34 cellular contexts compared by ENCODE assay signal in genomic region chr12:43378448-43378847, GRCh38.
DNase-seq lines count a peak whose midpoint lies in the region; ATAC-seq, FAIRE-seq and TF ChIP-seq lines count a peak whose summit lies in the region.
"Had no signal": no experiment of that assay in that cellular context is flagged by ENCODE, and none has a peak within 500 bp of the region (broad histone marks: within the 10 kb centered on the region; RNA-seq: fewer than 3 reads in every experiment).

No MANE protein-coding gene starts in this region.

- TF ChIP-seq CTCF in HepG2 (CRISPR knock-in tag; IDR thresholded peaks at IDR 0.05) (no peak), right lobe of liver (IDR thresholded peaks at IDR 0.05) (no peak), A549 (IDR thresholded peaks at IDR 0.05) (no peak), IMR-90 (conservative IDR thresholded peaks at IDR 0.05; ENCODE audit: low read depth, low read length) (no peak), K562 (IDR thresholded peaks at IDR 0.05 in 2 of 3, conservative IDR thresholded peaks at IDR 0.05 in 1 of 3; ENCODE audit: insufficient read depth in 2 of 3, low read depth in 1 of 3, low read length in 3 of 3) (no peak), WERI-Rb-1 (IDR thresholded peaks at IDR 0.05; ENCODE audit: low read depth, low read length) (no peak)

- POLR2A ChIA-PET in HepG2 (lab: Yijun Ruan, JAX) (no interaction called here), A549 (lab: Yijun Ruan, JAX) (no interaction called here), IMR-90 (lab: Charles Lee; ENCODE audit: unreplicated experiment) (no interaction called here), K562 (lab: Yijun Ruan, JAX) (no interaction called here)

- TF ChIP-seq POLR2A in HepG2 (IDR thresholded peaks at IDR 0.05; ENCODE audit: insufficient read depth in 1 of 2, low read depth in 2 of 2, low read length in 2 of 2) (no peak), right lobe of liver (IDR thresholded peaks at IDR 0.05) (no peak), A549 (IDR thresholded peaks at IDR 0.05; ENCODE audit: low read length) (no peak), IMR-90 (IDR thresholded peaks at IDR 0.05; ENCODE audit: low read depth, low read length) (no peak), K562 (conservative IDR thresholded peaks at IDR 0.05) (no peak)

- H2BK20ac ChIP-seq in IMR-90 (ENCODE audit: low read depth, low read length) = no peak overlapping the region

- no peak overlapping the region for H3K4me3 ChIP-seq in HepG2 (replicated peaks in 1 of 3; ENCODE audit: insufficient read depth in 1 of 3, low read depth in 2 of 3, low read length in 3 of 3)
- H3K4me3 ChIP-seq in right lobe of liver = no peak overlapping the region
- H3K4me3 ChIP-seq in A549 = no peak overlapping the region
- H3K4me3 ChIP-seq in IMR-90 (ENCODE audit: insufficient read depth, low read depth, low read length) = no peak overlapping the region
- H3K4me3 ChIP-seq in K562 = no peak overlapping the region
- H3K4me3 ChIP-seq in WERI-Rb-1 (ENCODE audit: low read depth, low read length) = no peak overlapping the region
- H3K4me3 ChIP-seq: BLaER1; BLaER1 treated with 17β-estradiol and CSF1 and Interleukin-3, amounts not matched to agents 10 nM and 100 nM had no signal

- H2AK9ac ChIP-seq in IMR-90 (replicated peaks; ENCODE audit: low read depth, low read length, poor library complexity) = no peak overlapping the region

- dilution Hi-C loops in IMR-90 (cut with HindIII; ENCODE audit: low sequenced_read_pairs, unreplicated experiment) = no loop called here

- H3K14ac ChIP-seq in IMR-90 (replicated peaks; ENCODE audit: low read depth, low read length) = no peak overlapping the region

- H3K36me3 ChIP-seq in HepG2 (replicated peaks in 1 of 2; ENCODE audit: control insufficient read depth in 1 of 2, insufficient read depth in 2 of 2, low read length in 2 of 2) (no peaks in the 10 kb centered on the region), right lobe of liver (no peaks in the 10 kb centered on the region), IMR-90 (ENCODE audit: control insufficient read depth, insufficient read depth, low read length) (no peaks in the 10 kb centered on the region), K562 (ENCODE audit: control insufficient read depth, insufficient read depth, low read length) (no peaks in the 10 kb centered on the region), WERI-Rb-1 (no peaks in the 10 kb centered on the region)
- H3K36me3 ChIP-seq: BE2C; BLaER1; BLaER1 treated with 17β-estradiol and CSF1 and Interleukin-3, amounts not matched to agents 10 nM and 100 nM had no signal

- no peak for FAIRE-seq in HepG2 (lab: Jason Lieb, UNC)
- no peak for FAIRE-seq in A549 (lab: Jason Lieb, UNC)
- FAIRE-seq in K562 (lab: Jason Lieb, UNC) = no peak
- FAIRE-seq: A204.1, D721Med had no signal

- H4K20me1 ChIP-seq in HepG2 (ENCODE audit: insufficient read depth, low read length) = no peaks in the 10 kb centered on the region
- no peaks in the 10 kb centered on the region for H4K20me1 ChIP-seq in IMR-90 (ENCODE audit: insufficient read depth, low read length)
- H4K20me1 ChIP-seq in K562 (replicated peaks; ENCODE audit: control insufficient read depth, insufficient read depth, low read length) = no peaks in the 10 kb centered on the region
- H4K20me1 ChIP-seq: BLaER1; BLaER1 treated with 17β-estradiol and CSF1 and Interleukin-3, amounts not matched to agents 10 nM and 100 nM had no signal

- H3K4me2 ChIP-seq in HepG2 (ENCODE audit: low read depth, low read length) = no peak overlapping the region
- no peak overlapping the region for H3K4me2 ChIP-seq in A549
- no peak overlapping the region for H3K4me2 ChIP-seq in IMR-90 (ENCODE audit: low read depth, low read length)
- H3K4me2 ChIP-seq in K562 (ENCODE audit: insufficient read depth, low read length) = no peak overlapping the region
- H3K4me2 ChIP-seq: BLaER1; BLaER1 treated with 17β-estradiol and CSF1 and Interleukin-3, amounts not matched to agents 10 nM and 100 nM had no signal

- no peak overlapping the region for H3K18ac ChIP-seq in IMR-90 (ENCODE audit: low read depth, low read length)

- H3K27ac ChIP-seq in HepG2 (ENCODE audit: extremely low read length, insufficient read depth, low read length) (no peak overlapping the region), right lobe of liver (no peak overlapping the region), A549 (no peak overlapping the region), IMR-90 (ENCODE audit: insufficient read depth, low read length) (no peak overlapping the region), K562 (ENCODE audit: extremely low read depth, low read depth, low read length) (no peak overlapping the region), WERI-Rb-1 (no peak overlapping the region)
- H3K27ac ChIP-seq: 22Rv1; BLaER1; BLaER1 treated with 17β-estradiol and CSF1 and Interleukin-3, amounts not matched to agents 10 nM and 100 nM; C4-2B had no signal

- H3K9ac ChIP-seq in HepG2 (ENCODE audit: insufficient read depth, low read depth, low read length) (no peak overlapping the region), IMR-90 (ENCODE audit: low read depth, low read length) (no peak overlapping the region), K562 (ENCODE audit: insufficient read depth in 1 of 2, low read depth in 2 of 2, low read length in 2 of 2) (no peak overlapping the region)
- H3K9ac ChIP-seq: BLaER1; BLaER1 treated with 17β-estradiol and CSF1 and Interleukin-3, amounts not matched to agents 10 nM and 100 nM had no signal

- no peak overlapping the region for H2AK5ac ChIP-seq in IMR-90 (ENCODE audit: low read depth, low read length)

- intact Hi-C loops in HepG2 (cut with micrococcal nuclease; ENCODE audit: unreplicated experiment) = no loop called here
- intact Hi-C loops in right lobe of liver (cut with DNase I) = no loop called here
- intact Hi-C loops in IMR-90 (cut with micrococcal nuclease) = no loop called here
- intact Hi-C loops in K562 (cut with micrococcal nuclease) = no loop called here

- no peak overlapping the region for H4K5ac ChIP-seq in IMR-90 (ENCODE audit: low read depth, low read length)

- TF ChIP-seq EP300 in HepG2 (IDR thresholded peaks at IDR 0.05; ENCODE audit: low read depth in 2 of 2, low read length in 2 of 2) (no peak), HepG2 (CRISPR knock-in tag; IDR thresholded peaks at IDR 0.05; ENCODE audit: borderline replicate concordance) (no peak), A549 (IDR thresholded peaks at IDR 0.05) (no peak), K562 (IDR thresholded peaks at IDR 0.05; ENCODE audit: low read length) (no peak)

- no peak overlapping the region for H4K8ac ChIP-seq in IMR-90 (ENCODE audit: low read depth in 2 of 2, low read length in 2 of 2)

- H3K23ac ChIP-seq in IMR-90 (ENCODE audit: low read depth, low read length) = no peak overlapping the region

- no peak overlapping the region for H3K56ac ChIP-seq in IMR-90 (ENCODE audit: extremely low read depth, insufficient read depth, low read length)

- H3K27me3 ChIP-seq in HepG2 (ENCODE audit: control insufficient read depth in 1 of 2, insufficient read depth in 2 of 2, low read length in 2 of 2) (no peaks in the 10 kb centered on the region), right lobe of liver (no peaks in the 10 kb centered on the region), IMR-90 (ENCODE audit: control insufficient read depth, insufficient read depth, low read length) (no peaks in the 10 kb centered on the region; the same call in 1 of the 2 replicates), K562 (ENCODE audit: control insufficient read depth in 2 of 2, insufficient read depth in 2 of 2, low read length in 2 of 2) (no peaks in the 10 kb centered on the region), WERI-Rb-1 (ENCODE audit: insufficient read depth, low read depth, severe bottlenecking) (no peaks in the 10 kb centered on the region)
- H3K27me3 ChIP-seq: BE2C; BLaER1; BLaER1 treated with 17β-estradiol and CSF1 and Interleukin-3, amounts not matched to agents 10 nM and 100 nM had no signal

- H4K91ac ChIP-seq in IMR-90 (ENCODE audit: insufficient read depth, low read depth, low read length) = no peak overlapping the region

- TF ChIP-seq RAD21 in HepG2 (CRISPR knock-in tag; IDR thresholded peaks at IDR 0.05) (no peak), A549 (conservative IDR thresholded peaks at IDR 0.05 in 1 of 2, IDR thresholded peaks at IDR 0.05 in 1 of 2) (no peak), IMR-90 (IDR thresholded peaks at IDR 0.05; ENCODE audit: low read length) (no peak), K562 (CRISPR knock-in tag; conservative IDR thresholded peaks at IDR 0.05 in 1 of 2, IDR thresholded peaks at IDR 0.05 in 1 of 2) (no peak)

- H2BK5ac ChIP-seq in IMR-90 (ENCODE audit: low read depth, low read length, poor library complexity, severe bottlenecking) = no peak overlapping the region

- BruUV-seq in HepG2 (replicated peaks; lab: Mats Ljungman, UMichigan) = no TSS peak
- BruUV-seq in IMR-90 (replicated peaks; lab: Mats Ljungman, UMichigan) = no TSS peak
- BruUV-seq in K562 (replicated peaks; lab: Mats Ljungman, UMichigan) = no TSS peak

- peaks cover 18% of the 10 kb centered on the region for H3K9me3 ChIP-seq in HepG2 (ENCODE audit: low read length)
- H3K9me3 ChIP-seq in right lobe of liver = no peaks in the 10 kb centered on the region
- peaks cover 8% of the 10 kb centered on the region; the same call in 2 of the 3 replicates for H3K9me3 ChIP-seq in A549
- no peaks in the 10 kb centered on the region; the same call in 1 of the 2 replicates for H3K9me3 ChIP-seq in IMR-90 (ENCODE audit: control insufficient read depth, insufficient read depth, low read length)
- no peaks in the 10 kb centered on the region for H3K9me3 ChIP-seq in K562 (replicated peaks; ENCODE audit: control insufficient read depth, insufficient read depth, low read depth, low read length)
- peaks cover 5% of the 10 kb centered on the region for H3K9me3 ChIP-seq in WERI-Rb-1 (ENCODE audit: severe bottlenecking)
- H3K9me3 ChIP-seq: BE2C had no signal

- CTCF ChIA-PET in HepG2 (lab: Yijun Ruan, JAX; ENCODE audit: low intra/inter-chr PET ratio, low total read pairs) = no interaction called here
- CTCF ChIA-PET in A549 (lab: Yijun Ruan, JAX) = no interaction called here
- CTCF ChIA-PET in IMR-90 (lab: Yijun Ruan, JAX) = no interaction called here
- CTCF ChIA-PET in K562 (lab: Yijun Ruan, JAX; ENCODE audit: low intra/inter-chr PET ratio) = no interaction called here

- H2AFZ ChIP-seq in HepG2 (ENCODE audit: low read length) = no peak overlapping the region
- H2AFZ ChIP-seq in IMR-90 (replicated peaks; ENCODE audit: low read length, poor library complexity) = no peak overlapping the region
- no peak overlapping the region for H2AFZ ChIP-seq in K562 (ENCODE audit: low read depth, low read length)

- no peaks in the 10 kb centered on the region for H3K9me1 ChIP-seq in IMR-90 (ENCODE audit: insufficient read depth, low read length)
- no peaks in the 10 kb centered on the region for H3K9me1 ChIP-seq in K562 (ENCODE audit: control insufficient read depth, insufficient read depth, low read length)

- no peak for ATAC-seq in HepG2
- no peak for ATAC-seq in right lobe of liver
- no peak for ATAC-seq in A549
- no peak for ATAC-seq in IMR-90 (ENCODE audit: low read depth)
- ATAC-seq in K562 = no peak
- ATAC-seq in GM18861 (IDR thresholded peaks at IDR 0.05; ENCODE audit: unreplicated experiment) = no peak
- ATAC-seq: CD8-positive, alpha-beta T cell had no signal

- H3K4me1 ChIP-seq in HepG2 (ENCODE audit: insufficient read depth, low read length) (no peaks in the 10 kb centered on the region), right lobe of liver (no peaks in the 10 kb centered on the region), A549 (no peaks in the 10 kb centered on the region), IMR-90 (ENCODE audit: control insufficient read depth, insufficient read depth, low read length) (no peaks in the 10 kb centered on the region), K562 (replicated peaks in 1 of 2; ENCODE audit: control insufficient read depth in 2 of 2, insufficient read depth in 2 of 2, low read length in 2 of 2) (no peaks in the 10 kb centered on the region)
- H3K4me1 ChIP-seq: BE2C; BLaER1; BLaER1 treated with 17β-estradiol and CSF1 and Interleukin-3, amounts not matched to agents 10 nM and 100 nM; Caco-2 had no signal

- H2BK120ac ChIP-seq in IMR-90 (ENCODE audit: low read depth, low read length) = no peak overlapping the region

- H3K79me1 ChIP-seq in IMR-90 (ENCODE audit: low read depth in 1 of 2, low read length in 2 of 2) = no peaks in the 10 kb centered on the region

- H3K4ac ChIP-seq in IMR-90 (ENCODE audit: low read depth, low read length) = no peak overlapping the region

- in situ Hi-C loops in HepG2 (cut with HindIII; ENCODE audit: extremely low pct_ligation_motif_present, low pct_unique_long_range_greater_than_20kb) (no loop called here), IMR-90 (cut with MboI; ENCODE audit: low sequenced_read_pairs) (no loop called here), K562 (cut with MboI) (no loop called here)

- DNase-seq in HepG2 (ENCODE audit: low spot score) (no peak), right lobe of liver (no peak), A549 (ENCODE audit: low read depth in 1 of 2, low spot score in 1 of 2) (no peak), IMR-90 (no peak), K562 (ENCODE audit: extremely low read depth in 1 of 4, low spot score in 3 of 4) (no peak), WERI-Rb-1 (no peak)
- DNase-seq in activated CD4-positive, CD25-positive, alpha-beta regulatory T cell (lab: John Stamatoyannopoulos, UW) = no peak
- DNase-seq: 8988T; ACHN; AML-193; BE2C; C1 segment of cervical spinal cord; Caco-2; Calu3; CD4-positive, alpha-beta memory T cell; CD4-positive, alpha-beta T cell; CD4-positive, CD25-positive, alpha-beta regulatory T cell; CD8-positive, alpha-beta memory T cell; CD8-positive, alpha-beta T cell; COR-L47; DMS 273 treated with DMSO at 0.1 percent for 48 hours; DMS153; DMS53; DMS79; DMS79 treated with DMSO at 0.1 percent for 48 hours; DND-41; EL had no signal

- H3K79me2 ChIP-seq in HepG2 (ENCODE audit: insufficient read depth, low read length) = no peaks in the 10 kb centered on the region
- H3K79me2 ChIP-seq in K562 (ENCODE audit: control insufficient read depth, insufficient read depth, low read length) = no peaks in the 10 kb centered on the region

- H2BK15ac ChIP-seq in IMR-90 (ENCODE audit: low read depth, low read length) = no peak overlapping the region

Comparison
In these comparisons a context has a peak if more than half of its experiments do, and no peak if none do; other contexts are left out.
1. Of the 241 proteins assayed by ChIP-seq in both HepG2 and K562: peak only in HepG2: none; only in K562: MAFG; in both: MAFF and MAFK; in neither: 238.